ENCODE assay signal across 1 cellular context in genomic region chr11:113715273-113715672, GRCh38.
TF ChIP-seq lines count a peak whose summit lies in the region.

No MANE protein-coding gene starts in this region.

TF ChIP-seq in K562, 482 proteins besides CTCF, POLR2A, EP300 and RAD21 (continued from another document):
- no peak for TF ChIP-seq HNRNPH1 (optimal IDR thresholded peaks at IDR 0.05; ENCODE audit: low read depth, low read length)
- no peak for TF ChIP-seq BRF1 (IDR thresholded peaks at IDR 0.05; ENCODE audit: borderline replicate concordance, extremely low read depth, insufficient read length)
- TF ChIP-seq NFIC (IDR thresholded peaks at IDR 0.05): no peak
- TF ChIP-seq ZNF436 (CRISPR knock-in tag; IDR thresholded peaks at IDR 0.05): no peak
- peak; percentile 13; the same call in 1 of the 2 replicates for TF ChIP-seq NCOR1 (IDR thresholded peaks at IDR 0.05)
- TF ChIP-seq SNAPC5 (CRISPR knock-in tag; IDR thresholded peaks at IDR 0.05): no peak
- no peak for TF ChIP-seq ZBTB17 (CRISPR knock-in tag; IDR thresholded peaks at IDR 0.05)
- no peak for TF ChIP-seq TARDBP (IDR thresholded peaks at IDR 0.05)
- TF ChIP-seq HLTF (IDR thresholded peaks at IDR 0.05): no peak
- TF ChIP-seq SRSF7 (optimal IDR thresholded peaks at IDR 0.05; ENCODE audit: low read depth, low read length): no peak
- TF ChIP-seq ZNF57 (CRISPR knock-in tag; IDR thresholded peaks at IDR 0.05): no peak
- TF ChIP-seq ZNF592 (IDR thresholded peaks at IDR 0.05): peak; percentile 46; the same call in 1 of the 2 replicates
- no peak for TF ChIP-seq TCFL5 (CRISPR knock-in tag; conservative IDR thresholded peaks at IDR 0.05)
- TF ChIP-seq PRDM10 (IDR thresholded peaks at IDR 0.05; ENCODE audit: partially characterized antibody): peak; percentile 85
- TF ChIP-seq SIN3A (IDR thresholded peaks at IDR 0.05; ENCODE audit: borderline replicate concordance in 2 of 2, control insufficient read depth in 1 of 2, low read depth in 2 of 2, low read length in 2 of 2): no peak
- TF ChIP-seq ZNF395 (CRISPR knock-in tag; IDR thresholded peaks at IDR 0.05): no peak
- TF ChIP-seq HNRNPL (IDR thresholded peaks at IDR 0.05; ENCODE audit: low read depth, low read length): no peak
- TF ChIP-seq ZNF324 (CRISPR knock-in tag; IDR thresholded peaks at IDR 0.05): no peak
- TF ChIP-seq ZNF780A (CRISPR knock-in tag; IDR thresholded peaks at IDR 0.05): no peak
- TF ChIP-seq PPARD (CRISPR knock-in tag; IDR thresholded peaks at IDR 0.05): no peak
- 0 out of 2 replicates have a peak, but pooled peaks have one; percentile 24 for TF ChIP-seq ATF7 (IDR thresholded peaks at IDR 0.05)
- TF ChIP-seq PCBP2 (IDR thresholded peaks at IDR 0.05; ENCODE audit: low read depth, low read length, poor library complexity, severe bottlenecking): no peak
- no peak for TF ChIP-seq MCM3 (IDR thresholded peaks at IDR 0.05)
- no peak for TF ChIP-seq HNRNPUL1 (IDR thresholded peaks at IDR 0.05; ENCODE audit: low read length)
- TF ChIP-seq DLX4 (CRISPR knock-in tag; IDR thresholded peaks at IDR 0.05): no peak
- no peak for TF ChIP-seq MAFF (IDR thresholded peaks at IDR 0.05; ENCODE audit: low read length)
- TF ChIP-seq MXI1 (IDR thresholded peaks at IDR 0.05; ENCODE audit: low read depth, low read length): no peak
- no peak for TF ChIP-seq ZNF12 (CRISPR knock-in tag; IDR thresholded peaks at IDR 0.05)
- no peak for TF ChIP-seq BCOR (IDR thresholded peaks at IDR 0.05)
- TF ChIP-seq MAFG (tag; conservative IDR thresholded peaks at IDR 0.05): peak; percentile 42
- no peak for TF ChIP-seq DEAF1 (CRISPR knock-in tag; IDR thresholded peaks at IDR 0.05)
- TF ChIP-seq HMGXB4 (CRISPR knock-in tag; IDR thresholded peaks at IDR 0.05): no peak
- TF ChIP-seq ZBTB8A (IDR thresholded peaks at IDR 0.05; ENCODE audit: partially characterized antibody): no peak
- TF ChIP-seq ZNF184 (CRISPR knock-in tag; IDR thresholded peaks at IDR 0.05): no peak
- TF ChIP-seq CBX3 (IDR thresholded peaks at IDR 0.05; ENCODE audit: borderline replicate concordance in 1 of 2, low read length in 2 of 2): peak in 1 of 2 experiments; percentile 31; a peak in 1 of 3 replicates
- TF ChIP-seq U2AF2 (optimal IDR thresholded peaks at IDR 0.05; ENCODE audit: low read depth, low read length): no peak
- no peak for TF ChIP-seq ZNF143 (CRISPR knock-in tag; IDR thresholded peaks at IDR 0.05)
- peak; percentile 55 for TF ChIP-seq ARID1B (IDR thresholded peaks at IDR 0.05)
- no peak for TF ChIP-seq SMC3 (conservative IDR thresholded peaks at IDR 0.05; ENCODE audit: insufficient read depth, low read depth, low read length)
- TF ChIP-seq RBM25 (IDR thresholded peaks at IDR 0.05; ENCODE audit: low read depth, low read length, severe bottlenecking): no peak
- TF ChIP-seq THRB (CRISPR knock-in tag; conservative IDR thresholded peaks at IDR 0.05): no peak
- TF ChIP-seq TAF7 (tag; IDR thresholded peaks at IDR 0.05): no peak
- TF ChIP-seq SMARCA5 (IDR thresholded peaks at IDR 0.05): no peak
- TF ChIP-seq SRF (CRISPR knock-in tag; IDR thresholded peaks at IDR 0.05): no peak
- TF ChIP-seq TFE3 (CRISPR knock-in tag; IDR thresholded peaks at IDR 0.05): no peak
